1 cellular context compared by ENCODE assay signal in genomic region chr13:88074794-88075509, GRCh38.
TF ChIP-seq lines count a peak whose summit lies in the region.

No MANE protein-coding gene starts in this region.

TF ChIP-seq in IMR-90, 13 proteins besides CTCF, POLR2A, EP300 and RAD21 (continued from another document):
- no peak for TF ChIP-seq FOS (IDR thresholded peaks at IDR 0.05; ENCODE audit: low read depth, low read length)
TF ChIP-seq in IMR-90: peak in this region for 1.
